In genomic region chr3:47010050-47010712, GRCh38 we compare ENCODE assay signal across 8 cellular contexts. TPM values are rescaled to one million over a fixed set of nuclear protein-coding genes. Genes with fewer than 3 reads are reported as not detected.
DNase-seq lines count a peak whose midpoint lies in the region; ATAC-seq lines count a peak whose summit lies in the region.

No MANE protein-coding gene starts in this region.

- H3K27ac Mint-ChIP-seq in stimulated activated naive CD8-positive, alpha-beta T cell treated with anti-CD3 and anti-CD28 coated beads, Interleukin-15, Interleukin-2, amounts not matched to agents 100 ng/mL and 50 ng/mL, for 24 hours: peak overlapping the region; percentile 67
- peak overlapping the region; percentile 76 to 94 (median 89) for H3K27ac Mint-ChIP-seq in naive B cell

- ATAC-seq in stimulated activated naive CD8-positive, alpha-beta T cell treated with anti-CD3 and anti-CD28 coated beads, Interleukin-15, Interleukin-2, amounts not matched to agents 100 U/mL and 50 U/mL, for 24 hours: no peak
- ATAC-seq in naive B cell (ENCODE audit: low read depth in 2 of 2) (no peak), HG03196 (IDR thresholded peaks at IDR 0.05; ENCODE audit: unreplicated experiment) (no peak), GM18498 (IDR thresholded peaks at IDR 0.05; ENCODE audit: unreplicated experiment) (no peak)

- no peaks in the 10 kb centered on the region for H3K9me3 Mint-ChIP-seq in stimulated activated naive CD8-positive, alpha-beta T cell treated with anti-CD3 and anti-CD28 coated beads, Interleukin-15, Interleukin-2, amounts not matched to agents 100 ng/mL and 50 ng/mL, for 24 hours
- H3K9me3 Mint-ChIP-seq in naive B cell: no peaks in the 10 kb centered on the region

- DNase-seq in stimulated activated naive CD8-positive, alpha-beta T cell treated with anti-CD3 and anti-CD28 coated beads, Interleukin-15, Interleukin-2, amounts not matched to agents 100 U/mL and 50 U/mL, for 24 hours: no peak
- no peak for DNase-seq in naive B cell
- DNase-seq in NCI-H69 (lab: John Stamatoyannopoulos, UW): no peak
- no peak for DNase-seq in COR-L47 (lab: John Stamatoyannopoulos, UW)

- H3K4me3 Mint-ChIP-seq in stimulated activated naive CD8-positive, alpha-beta T cell treated with anti-CD3 and anti-CD28 coated beads, Interleukin-15, Interleukin-2, amounts not matched to agents 100 ng/mL and 50 ng/mL, for 24 hours: peak overlapping the region; percentile 66
- peak overlapping the region; percentile 78 to 91 (median 84) for H3K4me3 Mint-ChIP-seq in naive B cell

- H3K4me1 Mint-ChIP-seq in stimulated activated naive CD8-positive, alpha-beta T cell treated with anti-CD3 and anti-CD28 coated beads, Interleukin-15, Interleukin-2, amounts not matched to agents 100 ng/mL and 50 ng/mL, for 24 hours (ENCODE audit: low read depth): peaks cover 8% of the 10 kb centered on the region
- peaks cover 4 to 14% (median 9%) of the 10 kb centered on the region in 3 donors for H3K4me1 Mint-ChIP-seq in naive B cell

- no peaks in the 10 kb centered on the region for H3K4me1 ChIP-seq in endocrine pancreas (ENCODE audit: control insufficient read depth, insufficient read depth, low read length)

- H3K27me3 Mint-ChIP-seq in stimulated activated naive CD8-positive, alpha-beta T cell treated with anti-CD3 and anti-CD28 coated beads, Interleukin-15, Interleukin-2, amounts not matched to agents 100 ng/mL and 50 ng/mL, for 24 hours: no peaks in the 10 kb centered on the region
- no peaks in the 10 kb centered on the region for H3K27me3 Mint-ChIP-seq in naive B cell

- no peaks in the 10 kb centered on the region for H3K27me3 ChIP-seq in endocrine pancreas (ENCODE audit: control insufficient read depth, insufficient read depth, low read length)

- H3K9ac ChIP-seq in endocrine pancreas (ENCODE audit: control insufficient read depth, insufficient read depth, low read length): peak overlapping the region; percentile 54

- H3K9me3 ChIP-seq in endocrine pancreas (ENCODE audit: control insufficient read depth, low read length): no peaks in the 10 kb centered on the region

- H3K36me3 Mint-ChIP-seq in stimulated activated naive CD8-positive, alpha-beta T cell treated with anti-CD3 and anti-CD28 coated beads, Interleukin-15, Interleukin-2, amounts not matched to agents 100 ng/mL and 50 ng/mL, for 24 hours (ENCODE audit: low read depth): peaks cover 11% of the 10 kb centered on the region
- H3K36me3 Mint-ChIP-seq in naive B cell: peaks cover 0 to under 1% of the 10 kb centered on the region in 2 donors

- no peak overlapping the region for H3K4me3 ChIP-seq in endocrine pancreas (ENCODE audit: control insufficient read depth, insufficient read depth, low read length)

- no peaks in the 10 kb centered on the region for H3K36me3 ChIP-seq in endocrine pancreas (ENCODE audit: control insufficient read depth, insufficient read depth, low read length)

RNA-seq across cellular contexts. Expression of gene NBEAL2, which starts 30.7 kb away (rescaled TPM):
- 1 to 10 TPM in 4 of 6 donors, under 1 TPM in 1, not detected in 1; 0.34 to 2.2 (median 1.5) TPM for polyA plus RNA-seq in naive B cell (ENCODE audit: low read depth in 6 of 6)

RNA-seq across cellular contexts. Expression of gene CCDC12, which starts 33.6 kb away (rescaled TPM):
- polyA plus RNA-seq in naive B cell (ENCODE audit: low read depth in 6 of 6): 100 to 1,000 TPM; 119 to 157 (median 123) TPM
